ENCODE assay signal across 1 cellular context in the genomic region with DNA sequence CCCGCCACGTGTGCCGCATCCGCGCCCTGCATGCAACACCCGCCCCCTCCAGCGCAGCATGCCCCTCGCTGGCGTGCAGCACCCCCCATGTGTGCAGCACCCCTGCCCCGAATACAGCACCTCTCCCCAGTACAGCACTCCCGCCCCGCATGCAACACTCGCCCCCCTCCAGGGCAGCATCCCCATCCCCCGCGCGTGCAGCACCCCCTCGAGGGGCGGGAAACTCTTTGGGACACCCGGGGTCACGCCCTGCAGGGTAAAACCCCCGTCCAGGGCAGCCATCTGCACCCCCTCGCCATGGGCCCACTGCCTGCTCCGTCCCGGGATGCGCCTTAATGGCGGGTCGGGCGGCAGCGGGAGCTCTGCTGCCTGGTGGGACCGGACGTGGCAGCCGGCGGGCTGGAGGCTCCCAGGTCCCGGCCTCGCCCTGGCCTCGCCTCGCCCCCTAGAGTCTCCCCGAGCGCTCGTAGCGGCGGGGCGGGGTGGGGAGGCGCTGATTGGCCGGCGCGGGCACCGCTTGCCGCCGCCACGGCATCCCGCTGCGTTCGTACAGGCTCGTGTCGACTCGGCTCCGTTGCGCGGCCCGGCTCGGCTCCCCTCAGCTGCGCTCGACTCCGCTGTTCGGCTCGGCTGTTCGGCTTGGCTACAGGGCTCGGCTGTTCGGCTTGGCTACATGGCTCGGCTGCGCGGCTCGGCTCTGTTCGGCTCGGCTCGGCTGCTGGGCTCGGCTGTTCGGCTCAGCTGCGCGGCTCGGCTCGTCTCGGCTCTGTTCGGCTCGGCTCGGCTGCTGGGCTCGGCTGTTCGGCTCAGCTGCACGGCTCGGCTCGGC.
TF ChIP-seq lines count a peak whose summit lies in the region.

No MANE protein-coding gene starts in this region.

TF ChIP-seq in HepG2, 621 proteins besides CTCF, POLR2A, EP300 and RAD21 (continued from another document and continues in another):
- TF ChIP-seq, protein P1, sequence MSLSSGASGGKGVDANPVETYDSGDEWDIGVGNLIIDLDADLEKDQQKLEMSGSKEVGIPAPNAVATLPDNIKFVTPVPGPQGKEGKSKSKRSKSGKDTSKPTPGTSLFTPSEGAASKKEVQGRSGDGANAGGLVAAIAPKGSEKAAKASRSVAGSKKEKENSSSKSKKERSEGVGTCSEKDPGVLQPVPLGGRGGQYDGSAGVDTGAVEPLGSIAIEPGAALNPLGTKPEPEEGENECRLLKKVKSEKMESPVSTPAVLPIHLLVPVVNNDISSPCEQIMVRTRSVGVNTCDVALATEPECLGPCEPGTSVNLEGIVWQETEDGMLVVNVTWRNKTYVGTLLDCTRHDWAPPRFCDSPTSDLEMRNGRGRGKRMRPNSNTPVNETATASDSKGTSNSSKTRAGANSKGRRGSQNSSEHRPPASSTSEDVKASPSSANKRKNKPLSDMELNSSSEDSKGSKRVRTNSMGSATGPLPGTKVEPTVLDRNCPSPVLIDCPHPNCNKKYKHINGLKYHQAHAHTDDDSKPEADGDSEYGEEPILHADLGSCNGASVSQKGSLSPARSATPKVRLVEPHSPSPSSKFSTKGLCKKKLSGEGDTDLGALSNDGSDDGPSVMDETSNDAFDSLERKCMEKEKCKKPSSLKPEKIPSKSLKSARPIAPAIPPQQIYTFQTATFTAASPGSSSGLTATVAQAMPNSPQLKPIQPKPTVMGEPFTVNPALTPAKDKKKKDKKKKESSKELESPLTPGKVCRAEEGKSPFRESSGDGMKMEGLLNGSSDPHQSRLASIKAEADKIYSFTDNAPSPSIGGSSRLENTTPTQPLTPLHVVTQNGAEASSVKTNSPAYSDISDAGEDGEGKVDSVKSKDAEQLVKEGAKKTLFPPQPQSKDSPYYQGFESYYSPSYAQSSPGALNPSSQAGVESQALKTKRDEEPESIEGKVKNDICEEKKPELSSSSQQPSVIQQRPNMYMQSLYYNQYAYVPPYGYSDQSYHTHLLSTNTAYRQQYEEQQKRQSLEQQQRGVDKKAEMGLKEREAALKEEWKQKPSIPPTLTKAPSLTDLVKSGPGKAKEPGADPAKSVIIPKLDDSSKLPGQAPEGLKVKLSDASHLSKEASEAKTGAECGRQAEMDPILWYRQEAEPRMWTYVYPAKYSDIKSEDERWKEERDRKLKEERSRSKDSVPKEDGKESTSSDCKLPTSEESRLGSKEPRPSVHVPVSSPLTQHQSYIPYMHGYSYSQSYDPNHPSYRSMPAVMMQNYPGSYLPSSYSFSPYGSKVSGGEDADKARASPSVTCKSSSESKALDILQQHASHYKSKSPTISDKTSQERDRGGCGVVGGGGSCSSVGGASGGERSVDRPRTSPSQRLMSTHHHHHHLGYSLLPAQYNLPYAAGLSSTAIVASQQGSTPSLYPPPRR (CRISPR knock-in tag; IDR thresholded peaks at IDR 0.05; ENCODE audit: borderline replicate concordance) = no peak
- TF ChIP-seq, protein P2, sequence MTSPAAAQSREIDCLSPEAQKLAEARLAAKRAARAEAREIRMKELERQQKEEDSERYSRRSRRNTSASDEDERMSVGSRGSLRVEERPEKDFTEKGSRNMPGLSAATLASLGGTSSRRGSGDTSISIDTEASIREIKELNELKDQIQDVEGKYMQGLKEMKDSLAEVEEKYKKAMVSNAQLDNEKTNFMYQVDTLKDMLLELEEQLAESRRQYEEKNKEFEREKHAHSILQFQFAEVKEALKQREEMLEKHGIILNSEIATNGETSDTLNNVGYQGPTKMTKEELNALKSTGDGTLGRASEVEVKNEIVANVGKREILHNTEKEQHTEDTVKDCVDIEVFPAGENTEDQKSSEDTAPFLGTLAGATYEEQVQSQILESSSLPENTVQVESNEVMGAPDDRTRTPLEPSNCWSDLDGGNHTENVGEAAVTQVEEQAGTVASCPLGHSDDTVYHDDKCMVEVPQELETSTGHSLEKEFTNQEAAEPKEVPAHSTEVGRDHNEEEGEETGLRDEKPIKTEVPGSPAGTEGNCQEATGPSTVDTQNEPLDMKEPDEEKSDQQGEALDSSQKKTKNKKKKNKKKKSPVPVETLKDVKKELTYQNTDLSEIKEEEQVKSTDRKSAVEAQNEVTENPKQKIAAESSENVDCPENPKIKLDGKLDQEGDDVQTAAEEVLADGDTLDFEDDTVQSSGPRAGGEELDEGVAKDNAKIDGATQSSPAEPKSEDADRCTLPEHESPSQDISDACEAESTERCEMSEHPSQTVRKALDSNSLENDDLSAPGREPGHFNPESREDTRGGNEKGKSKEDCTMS (CRISPR knock-in tag; conservative IDR thresholded peaks at IDR 0.05) = no peak
- TF ChIP-seq YEATS2 (CRISPR knock-in tag; IDR thresholded peaks at IDR 0.05; ENCODE audit: borderline replicate concordance) (peak; percentile 52; the same call in 1 of the 2 replicates), MTA1 (CRISPR knock-in tag; IDR thresholded peaks at IDR 0.05; ENCODE audit: borderline replicate concordance) (peak; percentile 37; the same call in 1 of the 2 replicates), SNAI1 (CRISPR knock-in tag; IDR thresholded peaks at IDR 0.05; ENCODE audit: borderline replicate concordance) (no peak), MXI1 (IDR thresholded peaks at IDR 0.05; ENCODE audit: borderline replicate concordance, low read depth, low read length) (peak; percentile 22; the same call in 1 of the 3 replicates), ARHGAP35 (CRISPR knock-in tag; IDR thresholded peaks at IDR 0.05; ENCODE audit: borderline replicate concordance) (peak; percentile 70; the same call in 1 of the 2 replicates), SNRNP70 (IDR thresholded peaks at IDR 0.05; ENCODE audit: low read depth, low read length) (no peak), STAG1 (CRISPR knock-in tag; IDR thresholded peaks at IDR 0.05) (peak; percentile 30), DR1 (CRISPR knock-in tag; IDR thresholded peaks at IDR 0.05) (no peak), HNRNPUL1 (IDR thresholded peaks at IDR 0.05; ENCODE audit: low read depth, low read length) (no peak), ZIK1 (CRISPR knock-in tag; IDR thresholded peaks at IDR 0.05; ENCODE audit: borderline replicate concordance, low read depth) (no peak), SAP130 (CRISPR knock-in tag; IDR thresholded peaks at IDR 0.05; ENCODE audit: low read depth) (peak; percentile 39; the same call in 1 of the 2 replicates), MYC (CRISPR knock-in tag; IDR thresholded peaks at IDR 0.05; ENCODE audit: borderline replicate concordance) (no peak), ZNF441 (CRISPR knock-in tag; IDR thresholded peaks at IDR 0.05; ENCODE audit: borderline replicate concordance) (0 out of 2 replicates have a peak, but pooled peaks have one; percentile 62), MBNL3 (CRISPR knock-in tag; conservative IDR thresholded peaks at IDR 0.05) (no peak), KLF11 (CRISPR knock-in tag; IDR thresholded peaks at IDR 0.05) (no peak), CBX1 (IDR thresholded peaks at IDR 0.05; ENCODE audit: low read depth) (peak; percentile 47), ZNF572 (CRISPR knock-in tag; IDR thresholded peaks at IDR 0.05) (no peak), NFIB (CRISPR knock-in tag; IDR thresholded peaks at IDR 0.05; ENCODE audit: borderline replicate concordance) (no peak), CAMTA2 (CRISPR knock-in tag; IDR thresholded peaks at IDR 0.05; ENCODE audit: borderline replicate concordance) (no peak), TCF12 (IDR thresholded peaks at IDR 0.05) (no peak), TCF12 (CRISPR knock-in tag; IDR thresholded peaks at IDR 0.05) (no peak), ZNF33B (CRISPR knock-in tag; IDR thresholded peaks at IDR 0.05) (peak; percentile 41; the same call in 1 of the 2 replicates), SPEN (CRISPR knock-in tag; IDR thresholded peaks at IDR 0.05; ENCODE audit: low read depth) (peak; percentile 65), ETV6 (CRISPR knock-in tag; conservative IDR thresholded peaks at IDR 0.05) (no peak), PAX8 (CRISPR knock-in tag; IDR thresholded peaks at IDR 0.05; ENCODE audit: borderline replicate concordance) (no peak), ZNF556 (CRISPR knock-in tag; IDR thresholded peaks at IDR 0.05; ENCODE audit: borderline replicate concordance) (peak; percentile 61; the same call in 1 of the 2 replicates), ZNF530 (CRISPR knock-in tag; IDR thresholded peaks at IDR 0.05; ENCODE audit: low read depth) (no peak), LCORL (IDR thresholded peaks at IDR 0.05) (no peak), LCORL (CRISPR knock-in tag; IDR thresholded peaks at IDR 0.05) (no peak), ZNF660 (CRISPR knock-in tag; IDR thresholded peaks at IDR 0.05; ENCODE audit: borderline replicate concordance, low read depth) (no peak)
- TF ChIP-seq, protein P3, sequence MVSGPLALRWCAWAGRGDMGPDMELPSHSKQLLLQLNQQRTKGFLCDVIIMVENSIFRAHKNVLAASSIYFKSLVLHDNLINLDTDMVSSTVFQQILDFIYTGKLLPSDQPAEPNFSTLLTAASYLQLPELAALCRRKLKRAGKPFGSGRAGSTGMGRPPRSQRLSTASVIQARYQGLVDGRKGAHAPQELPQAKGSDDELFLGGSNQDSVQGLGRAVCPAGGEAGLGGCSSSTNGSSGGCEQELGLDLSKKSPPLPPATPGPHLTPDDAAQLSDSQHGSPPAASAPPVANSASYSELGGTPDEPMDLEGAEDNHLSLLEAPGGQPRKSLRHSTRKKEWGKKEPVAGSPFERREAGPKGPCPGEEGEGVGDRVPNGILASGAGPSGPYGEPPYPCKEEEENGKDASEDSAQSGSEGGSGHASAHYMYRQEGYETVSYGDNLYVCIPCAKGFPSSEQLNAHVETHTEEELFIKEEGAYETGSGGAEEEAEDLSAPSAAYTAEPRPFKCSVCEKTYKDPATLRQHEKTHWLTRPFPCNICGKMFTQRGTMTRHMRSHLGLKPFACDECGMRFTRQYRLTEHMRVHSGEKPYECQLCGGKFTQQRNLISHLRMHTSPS (CRISPR knock-in tag; IDR thresholded peaks at IDR 0.05; ENCODE audit: low read depth) = no peak
- TF ChIP-seq, protein P4, sequence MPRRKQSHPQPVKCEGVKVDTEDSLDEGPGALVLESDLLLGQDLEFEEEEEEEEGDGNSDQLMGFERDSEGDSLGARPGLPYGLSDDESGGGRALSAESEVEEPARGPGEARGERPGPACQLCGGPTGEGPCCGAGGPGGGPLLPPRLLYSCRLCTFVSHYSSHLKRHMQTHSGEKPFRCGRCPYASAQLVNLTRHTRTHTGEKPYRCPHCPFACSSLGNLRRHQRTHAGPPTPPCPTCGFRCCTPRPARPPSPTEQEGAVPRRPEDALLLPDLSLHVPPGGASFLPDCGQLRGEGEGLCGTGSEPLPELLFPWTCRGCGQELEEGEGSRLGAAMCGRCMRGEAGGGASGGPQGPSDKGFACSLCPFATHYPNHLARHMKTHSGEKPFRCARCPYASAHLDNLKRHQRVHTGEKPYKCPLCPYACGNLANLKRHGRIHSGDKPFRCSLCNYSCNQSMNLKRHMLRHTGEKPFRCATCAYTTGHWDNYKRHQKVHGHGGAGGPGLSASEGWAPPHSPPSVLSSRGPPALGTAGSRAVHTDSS (CRISPR knock-in tag; conservative IDR thresholded peaks at IDR 0.05) = no peak
- TF ChIP-seq, protein P5, sequence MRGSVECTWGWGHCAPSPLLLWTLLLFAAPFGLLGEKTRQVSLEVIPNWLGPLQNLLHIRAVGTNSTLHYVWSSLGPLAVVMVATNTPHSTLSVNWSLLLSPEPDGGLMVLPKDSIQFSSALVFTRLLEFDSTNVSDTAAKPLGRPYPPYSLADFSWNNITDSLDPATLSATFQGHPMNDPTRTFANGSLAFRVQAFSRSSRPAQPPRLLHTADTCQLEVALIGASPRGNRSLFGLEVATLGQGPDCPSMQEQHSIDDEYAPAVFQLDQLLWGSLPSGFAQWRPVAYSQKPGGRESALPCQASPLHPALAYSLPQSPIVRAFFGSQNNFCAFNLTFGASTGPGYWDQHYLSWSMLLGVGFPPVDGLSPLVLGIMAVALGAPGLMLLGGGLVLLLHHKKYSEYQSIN (CRISPR knock-in tag; IDR thresholded peaks at IDR 0.05; ENCODE audit: borderline replicate concordance) = no peak
- TF ChIP-seq, protein P6, sequence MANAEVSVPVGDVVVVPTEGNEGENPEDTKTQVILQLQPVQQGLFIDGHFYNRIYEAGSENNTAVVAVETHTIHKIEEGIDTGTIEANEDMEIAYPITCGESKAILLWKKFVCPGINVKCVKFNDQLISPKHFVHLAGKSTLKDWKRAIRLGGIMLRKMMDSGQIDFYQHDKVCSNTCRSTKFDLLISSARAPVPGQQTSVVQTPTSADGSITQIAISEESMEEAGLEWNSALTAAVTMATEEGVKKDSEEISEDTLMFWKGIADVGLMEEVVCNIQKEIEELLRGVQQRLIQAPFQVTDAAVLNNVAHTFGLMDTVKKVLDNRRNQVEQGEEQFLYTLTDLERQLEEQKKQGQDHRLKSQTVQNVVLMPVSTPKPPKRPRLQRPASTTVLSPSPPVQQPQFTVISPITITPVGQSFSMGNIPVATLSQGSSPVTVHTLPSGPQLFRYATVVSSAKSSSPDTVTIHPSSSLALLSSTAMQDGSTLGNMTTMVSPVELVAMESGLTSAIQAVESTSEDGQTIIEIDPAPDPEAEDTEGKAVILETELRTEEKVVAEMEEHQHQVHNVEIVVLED (CRISPR knock-in tag; IDR thresholded peaks at IDR 0.05; ENCODE audit: borderline replicate concordance) = peak; percentile 63; the same call in 1 of the 2 replicates
- TF ChIP-seq, protein P7, sequence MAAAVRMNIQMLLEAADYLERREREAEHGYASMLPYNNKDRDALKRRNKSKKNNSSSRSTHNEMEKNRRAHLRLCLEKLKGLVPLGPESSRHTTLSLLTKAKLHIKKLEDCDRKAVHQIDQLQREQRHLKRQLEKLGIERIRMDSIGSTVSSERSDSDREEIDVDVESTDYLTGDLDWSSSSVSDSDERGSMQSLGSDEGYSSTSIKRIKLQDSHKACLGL (CRISPR knock-in tag; IDR thresholded peaks at IDR 0.05) = no peak; the same call in 1 of the 2 replicates
- TF ChIP-seq, protein P8, sequence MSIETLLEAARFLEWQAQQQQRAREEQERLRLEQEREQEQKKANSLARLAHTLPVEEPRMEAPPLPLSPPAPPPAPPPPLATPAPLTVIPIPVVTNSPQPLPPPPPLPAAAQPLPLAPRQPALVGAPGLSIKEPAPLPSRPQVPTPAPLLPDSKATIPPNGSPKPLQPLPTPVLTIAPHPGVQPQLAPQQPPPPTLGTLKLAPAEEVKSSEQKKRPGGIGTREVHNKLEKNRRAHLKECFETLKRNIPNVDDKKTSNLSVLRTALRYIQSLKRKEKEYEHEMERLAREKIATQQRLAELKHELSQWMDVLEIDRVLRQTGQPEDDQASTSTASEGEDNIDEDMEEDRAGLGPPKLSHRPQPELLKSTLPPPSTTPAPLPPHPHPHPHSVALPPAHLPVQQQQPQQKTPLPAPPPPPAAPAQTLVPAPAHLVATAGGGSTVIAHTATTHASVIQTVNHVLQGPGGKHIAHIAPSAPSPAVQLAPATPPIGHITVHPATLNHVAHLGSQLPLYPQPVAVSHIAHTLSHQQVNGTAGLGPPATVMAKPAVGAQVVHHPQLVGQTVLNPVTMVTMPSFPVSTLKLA (IDR thresholded peaks at IDR 0.05) = no peak
- TF ChIP-seq, protein P9, sequence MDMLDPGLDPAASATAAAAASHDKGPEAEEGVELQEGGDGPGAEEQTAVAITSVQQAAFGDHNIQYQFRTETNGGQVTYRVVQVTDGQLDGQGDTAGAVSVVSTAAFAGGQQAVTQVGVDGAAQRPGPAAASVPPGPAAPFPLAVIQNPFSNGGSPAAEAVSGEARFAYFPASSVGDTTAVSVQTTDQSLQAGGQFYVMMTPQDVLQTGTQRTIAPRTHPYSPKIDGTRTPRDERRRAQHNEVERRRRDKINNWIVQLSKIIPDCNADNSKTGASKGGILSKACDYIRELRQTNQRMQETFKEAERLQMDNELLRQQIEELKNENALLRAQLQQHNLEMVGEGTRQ (IDR thresholded peaks at IDR 0.05; ENCODE audit: low read depth, low read length) = no peak
- TF ChIP-seq, protein P9 (CRISPR knock-in tag; IDR thresholded peaks at IDR 0.05; ENCODE audit: borderline replicate concordance) = no peak
